In the genomic region with DNA sequence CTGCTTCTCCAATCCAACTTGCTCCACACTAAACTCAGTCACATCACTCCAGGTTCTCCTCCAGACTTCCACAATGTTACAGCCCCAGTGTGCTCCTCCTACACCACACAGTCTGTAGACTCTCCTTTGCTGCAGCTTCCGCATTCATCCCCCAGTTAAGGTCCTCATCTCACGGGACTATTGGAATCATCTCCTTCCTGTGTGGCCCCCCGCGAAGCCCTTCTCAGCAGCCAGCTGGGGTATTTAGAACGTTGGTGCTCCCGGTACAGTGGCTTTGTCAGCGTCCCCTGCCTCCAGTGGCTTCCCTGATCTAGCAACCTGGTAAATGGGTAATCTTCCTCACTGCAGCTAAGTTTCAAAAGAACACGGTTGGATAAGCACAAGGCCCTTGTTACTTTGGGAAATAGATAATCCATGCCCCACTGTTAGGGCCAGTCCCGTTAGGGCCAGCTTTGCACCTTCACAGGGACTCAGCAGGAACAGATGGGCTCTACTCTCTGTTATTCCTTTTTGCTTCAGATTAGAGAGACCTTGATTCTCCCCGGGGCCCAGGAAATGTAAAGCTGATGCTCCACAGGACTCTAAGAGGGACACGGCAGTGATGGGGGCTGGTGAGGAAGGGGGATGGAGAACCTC, we compare ENCODE assay signal across 11 cellular contexts. TPM values are rescaled to one million over a fixed set of nuclear protein-coding genes. Genes with fewer than 3 reads are reported as not detected.
DNase-seq lines count a peak whose midpoint lies in the region; ATAC-seq and TF ChIP-seq lines count a peak whose summit lies in the region.
"Had no signal": no experiment of that assay in that cellular context is flagged by ENCODE, and none has a peak within 500 bp of the region (broad histone marks: within the 10 kb centered on the region; RNA-seq: fewer than 3 reads in every experiment).

No MANE protein-coding gene starts in this region.

- no peak for TF ChIP-seq EP300 in upper lobe of left lung (IDR thresholded peaks at IDR 0.05)

- H3K9me3 ChIP-seq in cardiac muscle cell (ENCODE audit: low read depth) (no peaks in the 10 kb centered on the region), ectodermal cell (ENCODE audit: control insufficient read depth, low read length) (no peaks in the 10 kb centered on the region), mucosa of stomach (ENCODE audit: control insufficient read depth, low read length) (no peaks in the 10 kb centered on the region), upper lobe of left lung (no peaks in the 10 kb centered on the region)

- no peak for ATAC-seq in Right ventricle myocardium inferior
- ATAC-seq in upper lobe of left lung (ENCODE audit: low FRiP score in 2 of 2) = no peak
- no peak for ATAC-seq in HG03442 (IDR thresholded peaks at IDR 0.05; ENCODE audit: unreplicated experiment)
- ATAC-seq in HG02588 (IDR thresholded peaks at IDR 0.05; ENCODE audit: unreplicated experiment) = no peak

- intact Hi-C loops in Right ventricle myocardium inferior (cut with DNase I) = loop anchor here (5.0 kb wide), 1 partner anchor 52 kb away; no protein-coding TSS in a partner anchor

- H3K4me3 ChIP-seq in cardiac muscle cell (peak overlapping the region; percentile 40), ectodermal cell (ENCODE audit: insufficient read depth, low read depth, low read length) (peak overlapping the region; percentile 52), mucosa of stomach (ENCODE audit: low read length) (no peak overlapping the region), upper lobe of left lung (peak overlapping the region in 3 of 4 donors; percentile 36 to 52 (median 51))

- H3K27me3 ChIP-seq in cardiac muscle cell (no peaks in the 10 kb centered on the region), ectodermal cell (ENCODE audit: control insufficient read depth, insufficient read depth, low read length, poor library complexity, severe bottlenecking) (peaks cover 10% of the 10 kb centered on the region), mucosa of stomach (ENCODE audit: control insufficient read depth, insufficient read depth, low read length) (peaks cover 31% of the 10 kb centered on the region), upper lobe of left lung (peaks cover 0 to 7% (median 3%) of the 10 kb centered on the region in 4 donors)

- TF ChIP-seq POLR2A in upper lobe of left lung (IDR thresholded peaks at IDR 0.05) = no peak

- H3K36me3 ChIP-seq in cardiac muscle cell = no peaks in the 10 kb centered on the region
- H3K36me3 ChIP-seq in ectodermal cell (ENCODE audit: control insufficient read depth, insufficient read depth, low read length) = no peaks in the 10 kb centered on the region
- H3K36me3 ChIP-seq in mucosa of stomach (ENCODE audit: control insufficient read depth, insufficient read depth, low read length) = no peaks in the 10 kb centered on the region
- no peaks in the 10 kb centered on the region for H3K36me3 ChIP-seq in upper lobe of left lung

- DNase-seq in cardiac muscle cell (ENCODE audit: low read depth in 1 of 2, low spot score in 1 of 2) (no peak), Right ventricle myocardium inferior (ENCODE audit: missing footprints) (no peak), upper lobe of left lung (no peak), HPDE6-E6E7 (ENCODE audit: extremely low spot score) (no peak)
- DNase-seq: activated T-cell treated with anti-CD3 and anti-CD28 coated beads, Interleukin-2, amount 50 U/mL, for 1 hour; NCI-H2029 treated with DMSO at 0.1 percent for 48 hours had no signal

- H3K27ac ChIP-seq in cardiac muscle cell = no peak overlapping the region
- H3K27ac ChIP-seq in ectodermal cell (ENCODE audit: insufficient read depth, low read depth, low read length, poor library complexity, severe bottlenecking) = peak overlapping the region; percentile 31
- H3K27ac ChIP-seq in upper lobe of left lung = peak overlapping the region in 3 of 4 donors; percentile 54 to 70 (median 60)
- H3K27ac ChIP-seq: HL-60 had no signal

- 29 to 34% methylated on average over 11 of the region's 11 CpGs for WGBS in ectodermal cell, 2 experiments
- 62 to 79% methylated on average over 9 to 11 of the region's 11 CpGs for WGBS in upper lobe of left lung, 2 donors

- H3K4me1 ChIP-seq in cardiac muscle cell (ENCODE audit: low read depth) = peaks cover 44% of the 10 kb centered on the region
- H3K4me1 ChIP-seq in ectodermal cell (ENCODE audit: control insufficient read depth, insufficient read depth, low read length) = peaks cover 11% of the 10 kb centered on the region
- H3K4me1 ChIP-seq in mucosa of stomach (ENCODE audit: control insufficient read depth, insufficient read depth, low read length) = no peaks in the 10 kb centered on the region
- H3K4me1 ChIP-seq in upper lobe of left lung = peaks cover 4 to 15% (median 10%) of the 10 kb centered on the region in 4 donors

- H3K9ac ChIP-seq in mucosa of stomach (ENCODE audit: low read length) = peak overlapping the region; percentile 17

- TF ChIP-seq CTCF in cardiac muscle cell (IDR thresholded peaks at IDR 0.05; ENCODE audit: low read depth, low read length) (no peak), upper lobe of left lung (IDR thresholded peaks at IDR 0.05) (no peak)

RNA-seq across cellular contexts. Expression of gene TSPAN11, which starts 0.8 kb away (rescaled TPM):
- 19.4 and 26.1 TPM in 2 replicates for total RNA-seq in cardiac muscle cell
- polyA plus RNA-seq in cardiac muscle cell = 11.1 and 13.4 TPM in 2 replicates
- 1.5 TPM for total RNA-seq in Right ventricle myocardium inferior
- 16.3 TPM for polyA plus RNA-seq in ectodermal cell (2013, experiment 1 of 4)
- 28.3 TPM for polyA plus RNA-seq in ectodermal cell (2013, experiment 2 of 4)
- polyA plus RNA-seq in ectodermal cell (2013, experiment 3 of 4) = 11.9 TPM
- polyA plus RNA-seq in ectodermal cell (2013, experiment 4 of 4) = 16.0 TPM
- 1 to 10 TPM; 1.0 to 9.7 (median 3.5) TPM for total RNA-seq in upper lobe of left lung
